ENCODE assay signal across 9 cellular contexts in the genomic region with DNA sequence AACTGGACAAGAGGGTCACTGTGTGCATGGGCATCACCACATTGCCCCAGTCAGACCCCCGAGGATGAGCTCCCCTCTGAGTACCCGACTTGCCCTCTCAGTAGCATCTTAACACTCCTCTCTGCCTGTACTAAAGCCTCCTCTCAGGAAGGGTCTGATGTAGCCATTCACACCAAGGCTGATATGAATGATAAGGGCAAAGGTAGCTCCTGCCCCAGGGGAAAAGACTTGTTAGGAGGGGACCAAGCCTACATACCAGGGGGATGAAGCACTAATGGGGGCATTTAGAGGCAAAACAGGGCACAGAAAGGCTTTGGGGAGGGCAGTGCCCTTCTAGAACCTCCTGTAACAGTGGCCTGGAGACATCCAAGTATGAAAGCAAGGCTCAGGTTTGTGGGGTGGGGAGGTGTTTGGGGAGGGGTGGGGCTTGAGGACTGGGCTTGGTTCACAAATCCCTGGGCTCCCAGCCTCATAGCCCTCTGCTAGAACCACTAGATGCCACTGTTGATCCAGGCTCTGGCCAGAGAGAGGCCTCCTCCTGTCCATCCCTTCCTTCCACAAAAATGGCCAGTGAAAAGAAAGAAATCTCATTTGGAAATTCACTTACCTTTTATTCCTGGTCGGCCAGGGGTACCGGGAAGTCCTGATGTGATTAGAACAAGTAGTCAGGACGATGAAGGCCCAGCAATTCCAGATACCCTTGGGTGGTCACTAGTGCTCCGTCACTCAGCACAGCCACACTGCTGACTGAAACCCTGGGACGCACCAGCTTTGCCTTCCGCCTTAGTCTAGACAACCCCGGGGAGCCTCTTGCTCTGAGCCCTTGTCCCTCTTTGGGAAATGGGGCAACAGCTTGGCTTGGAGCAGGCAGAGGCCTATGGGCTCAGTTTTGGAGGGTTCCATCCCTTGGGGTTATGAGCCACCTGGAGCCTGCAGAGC. TPM values are rescaled to one million over a fixed set of nuclear protein-coding genes. Genes with fewer than 3 reads are reported as not detected.
A peak's percentile ranks its signal among the peaks of the same experiment; 100 is the strongest.
DNase-seq lines count a peak whose midpoint lies in the region; ATAC-seq and TF ChIP-seq lines count a peak whose summit lies in the region.
"Had no signal": no experiment of that assay in that cellular context is flagged by ENCODE, and none has a peak within 500 bp of the region (broad histone marks: within the 10 kb centered on the region; RNA-seq: fewer than 3 reads in every experiment).

No MANE protein-coding gene starts in this region.

- in situ Hi-C loops in astrocyte of the cerebellum (cut with HindIII; ENCODE audit: low sequenced_read_pairs), result no loop called here

- no peak for TF ChIP-seq EP300 in Ishikawa (IDR thresholded peaks at IDR 0.05; ENCODE audit: borderline replicate concordance)

- H3K27ac ChIP-seq in thoracic aorta, result no peak overlapping the region

- no peaks in the 10 kb centered on the region for H3K4me1 ChIP-seq in thoracic aorta (ENCODE audit: control insufficient read depth in 1 of 2, low read depth in 2 of 2)

- TF ChIP-seq CTCF in astrocyte of the cerebellum (IDR thresholded peaks at IDR 0.05; ENCODE audit: low read depth, low read length, missing control alignments) (peak; percentile 89), thoracic aorta (IDR thresholded peaks at IDR 0.05) (peak; percentile 40)

- no peaks in the 10 kb centered on the region for H3K36me3 ChIP-seq in thoracic aorta

- no peaks in the 10 kb centered on the region for H3K27me3 ChIP-seq in thoracic aorta (replicated peaks; ENCODE audit: insufficient read depth)

- no peak overlapping the region for H3K4me3 ChIP-seq in astrocyte of the cerebellum (ENCODE audit: low read depth, low read length)
- no peak overlapping the region for H3K4me3 ChIP-seq in thoracic aorta

- H3K9me3 ChIP-seq in thoracic aorta, result no peaks in the 10 kb centered on the region

- ATAC-seq in thoracic aorta (ENCODE audit: insufficient number of reproducible peaks, low FRiP score, low read depth), result no peak

- peak; percentile 95 for TF ChIP-seq RAD21 in Ishikawa (IDR thresholded peaks at IDR 0.05; ENCODE audit: low read depth)

- peak; percentile 34 for DNase-seq in NCI-H1092 treated with DMSO at 0.1 percent for 48 hours (lab: John Stamatoyannopoulos, UW)
- no peak for DNase-seq in NCI-H1092 (lab: John Stamatoyannopoulos, UW)
- DNase-seq in astrocyte of the cerebellum (ENCODE audit: low read depth), result peak; percentile 68
- DNase-seq in iPS-NIHi7 (ENCODE audit: extremely low spot score), result peak; percentile 91
- no peak for DNase-seq in thoracic aorta (ENCODE audit: low spot score)
- no peak for DNase-seq in SKM-1 (lab: John Stamatoyannopoulos, UW; ENCODE audit: unreplicated experiment)
- no peak for DNase-seq in NCI-H187 treated with DMSO at 0.1 percent for 48 hours (lab: John Stamatoyannopoulos, UW)

TF ChIP-seq in Ishikawa, 13 proteins besides CTCF, POLR2A, EP300 and RAD21:
- TF ChIP-seq EGR1 (IDR thresholded peaks at IDR 0.05), result no peak
- TF ChIP-seq, protein P1, sequence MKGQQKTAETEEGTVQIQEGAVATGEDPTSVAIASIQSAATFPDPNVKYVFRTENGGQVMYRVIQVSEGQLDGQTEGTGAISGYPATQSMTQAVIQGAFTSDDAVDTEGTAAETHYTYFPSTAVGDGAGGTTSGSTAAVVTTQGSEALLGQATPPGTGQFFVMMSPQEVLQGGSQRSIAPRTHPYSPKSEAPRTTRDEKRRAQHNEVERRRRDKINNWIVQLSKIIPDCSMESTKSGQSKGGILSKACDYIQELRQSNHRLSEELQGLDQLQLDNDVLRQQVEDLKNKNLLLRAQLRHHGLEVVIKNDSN (IDR thresholded peaks at IDR 0.05), result no peak
- TF ChIP-seq TAF1 (IDR thresholded peaks at IDR 0.05; ENCODE audit: low read depth), result no peak
- no peak for TF ChIP-seq YY1 (IDR thresholded peaks at IDR 0.05; ENCODE audit: low read depth)
- TF ChIP-seq, protein P2, sequence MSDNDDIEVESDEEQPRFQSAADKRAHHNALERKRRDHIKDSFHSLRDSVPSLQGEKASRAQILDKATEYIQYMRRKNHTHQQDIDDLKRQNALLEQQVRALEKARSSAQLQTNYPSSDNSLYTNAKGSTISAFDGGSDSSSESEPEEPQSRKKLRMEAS (IDR thresholded peaks at IDR 0.05), result no peak
- TF ChIP-seq, protein P3, sequence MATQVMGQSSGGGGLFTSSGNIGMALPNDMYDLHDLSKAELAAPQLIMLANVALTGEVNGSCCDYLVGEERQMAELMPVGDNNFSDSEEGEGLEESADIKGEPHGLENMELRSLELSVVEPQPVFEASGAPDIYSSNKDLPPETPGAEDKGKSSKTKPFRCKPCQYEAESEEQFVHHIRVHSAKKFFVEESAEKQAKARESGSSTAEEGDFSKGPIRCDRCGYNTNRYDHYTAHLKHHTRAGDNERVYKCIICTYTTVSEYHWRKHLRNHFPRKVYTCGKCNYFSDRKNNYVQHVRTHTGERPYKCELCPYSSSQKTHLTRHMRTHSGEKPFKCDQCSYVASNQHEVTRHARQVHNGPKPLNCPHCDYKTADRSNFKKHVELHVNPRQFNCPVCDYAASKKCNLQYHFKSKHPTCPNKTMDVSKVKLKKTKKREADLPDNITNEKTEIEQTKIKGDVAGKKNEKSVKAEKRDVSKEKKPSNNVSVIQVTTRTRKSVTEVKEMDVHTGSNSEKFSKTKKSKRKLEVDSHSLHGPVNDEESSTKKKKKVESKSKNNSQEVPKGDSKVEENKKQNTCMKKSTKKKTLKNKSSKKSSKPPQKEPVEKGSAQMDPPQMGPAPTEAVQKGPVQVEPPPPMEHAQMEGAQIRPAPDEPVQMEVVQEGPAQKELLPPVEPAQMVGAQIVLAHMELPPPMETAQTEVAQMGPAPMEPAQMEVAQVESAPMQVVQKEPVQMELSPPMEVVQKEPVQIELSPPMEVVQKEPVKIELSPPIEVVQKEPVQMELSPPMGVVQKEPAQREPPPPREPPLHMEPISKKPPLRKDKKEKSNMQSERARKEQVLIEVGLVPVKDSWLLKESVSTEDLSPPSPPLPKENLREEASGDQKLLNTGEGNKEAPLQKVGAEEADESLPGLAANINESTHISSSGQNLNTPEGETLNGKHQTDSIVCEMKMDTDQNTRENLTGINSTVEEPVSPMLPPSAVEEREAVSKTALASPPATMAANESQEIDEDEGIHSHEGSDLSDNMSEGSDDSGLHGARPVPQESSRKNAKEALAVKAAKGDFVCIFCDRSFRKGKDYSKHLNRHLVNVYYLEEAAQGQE (IDR thresholded peaks at IDR 0.05; ENCODE audit: low read depth), result no peak
- no peak for TF ChIP-seq NFIC (IDR thresholded peaks at IDR 0.05)
- TF ChIP-seq CREB1 (IDR thresholded peaks at IDR 0.05; ENCODE audit: low read depth), result no peak
TF ChIP-seq in Ishikawa: peak in this region for 0.

RNA-seq across cellular contexts. Expression of a gene that starts 40.3 kb away (rescaled TPM):
- under 1 TPM; 0.49 to 0.95 TPM for total RNA-seq in thoracic aorta
- total RNA-seq: B cell had no signal

Comparison
In these comparisons a context has a peak if more than half of its experiments do, and no peak if none do; other contexts are left out.
1. DNase-seq: peak in NCI-H1092 treated with DMSO at 0.1 percent for 48 hours (single experiment), astrocyte of the cerebellum (single experiment) and iPS-NIHi7 (single experiment); none in NCI-H1092 (single experiment), thoracic aorta (single experiment), SKM-1 (single experiment) and NCI-H187 treated with DMSO at 0.1 percent for 48 hours (single experiment).